Comparison of ENCODE assay signal across 24 cellular contexts in the genomic region with DNA sequence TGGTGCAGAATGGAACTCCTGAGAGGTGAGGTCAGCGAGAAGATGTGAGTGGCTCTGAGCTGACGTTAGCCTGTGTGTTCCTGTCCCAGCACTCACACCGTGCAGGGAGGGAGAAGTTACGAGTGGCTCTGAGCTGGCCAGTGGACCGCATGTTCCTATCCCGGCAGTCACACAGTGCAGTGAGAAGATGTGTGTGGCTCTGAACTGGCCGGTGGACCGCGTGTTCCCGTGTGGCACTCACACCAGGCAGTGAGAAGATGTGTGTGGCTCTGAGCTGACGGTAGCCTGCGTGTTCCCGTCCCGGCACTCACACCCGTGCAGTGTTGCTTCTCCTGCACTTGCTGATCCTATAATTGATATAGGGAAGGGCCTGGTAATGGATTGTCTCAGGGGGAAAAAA. TPM values are rescaled to one million over a fixed set of nuclear protein-coding genes. Genes with fewer than 3 reads are reported as not detected.
DNase-seq lines count a peak whose midpoint lies in the region; ATAC-seq, FAIRE-seq and TF ChIP-seq lines count a peak whose summit lies in the region.
"Had no signal": no experiment of that assay in that cellular context is flagged by ENCODE, and none has a peak within 500 bp of the region (broad histone marks: within the 10 kb centered on the region; RNA-seq: fewer than 3 reads in every experiment).

No MANE protein-coding gene starts in this region.

- ATAC-seq in GM23338 (no peak), natural killer cell (no peak)
- ATAC-seq: stimulated activated naive CD8-positive, alpha-beta T cell treated with anti-CD3 and anti-CD28 coated beads, Interleukin-15, amount 100 ng/mL, for 72 hours had no signal

- intact Hi-C loops in dendritic cell treated with granulocyte-macrophage colony-stimulating factor and Interleukin-4, amounts not matched to agents 40 ng/mL and 50 ng/mL, for 4 days (cut with micrococcal nuclease) = no loop called here
- intact Hi-C loops in natural killer cell (cut with micrococcal nuclease) = no loop called here

- no peaks in the 10 kb centered on the region for H4K20me1 ChIP-seq in BLaER1 treated with 17β-estradiol and CSF1 and Interleukin-3, amounts not matched to agents 10 nM and 100 nM
- H4K20me1 ChIP-seq in GM23338 (replicated peaks; ENCODE audit: insufficient read depth) = no peaks in the 10 kb centered on the region

- DNase-seq in GM23338 (ENCODE audit: low spot score) (no peak), natural killer cell (no peak), NCI-H226 (no peak), DMS 273 treated with DMSO at 0.1 percent for 48 hours (lab: John Stamatoyannopoulos, UW) (no peak), RCC 7860 (ENCODE audit: low spot score) (no peak)
- DNase-seq: activated CD4-positive, alpha-beta T cell treated with anti-CD3 and anti-CD28 coated beads, Interleukin-2, amount 50 U/mL, for 4 hours; activated naive CD4-positive, alpha-beta T cell treated with anti-CD3 and anti-CD28 coated beads for 36 hours; COR-L47; EL; kidney glomerular epithelial cell; NCI-H1105; NCI-H526; SJCRH30; stimulated activated CD4-positive, alpha-beta T cell treated with anti-CD3 and anti-CD28 coated beads, Interleukin-2, amount 100 ng/mL, for 24 hours; stimulated activated naive CD8-positive, alpha-beta T cell treated with anti-CD3 and anti-CD28 coated beads, Interleukin-15, amount 100 ng/mL, for 72 hours; T-helper 1 cell; transverse colon had no signal

- peak overlapping the region; percentile 32; the same call in 1 of the 2 replicates for H2AFZ ChIP-seq in GM23338
- H2AFZ ChIP-seq: neural progenitor cell had no signal

- H3K4me3 Mint-ChIP-seq in GM23338 (no peak overlapping the region), natural killer cell (no peak overlapping the region)
- H3K4me3 Mint-ChIP-seq in dendritic cell treated with granulocyte-macrophage colony-stimulating factor and Interleukin-4, amounts not matched to agents 40 ng/mL and 50 ng/mL, for 4 days = no peak overlapping the region
- H3K4me3 Mint-ChIP-seq: activated naive CD4-positive, alpha-beta T cell treated with anti-CD3 and anti-CD28 coated beads for 36 hours; mesothelial cell of epicardium; neural progenitor cell; stimulated activated naive CD8-positive, alpha-beta T cell treated with anti-CD3 and anti-CD28 coated beads, Interleukin-15, amount 100 ng/mL, for 72 hours had no signal

- peak overlapping the region in 1 of 11 experiments; percentile 45; a peak in 1 of 22 replicates for H3K9ac ChIP-seq in BLaER1 treated with 17β-estradiol and CSF1 and Interleukin-3, amounts not matched to agents 10 nM and 100 nM
- H3K9ac ChIP-seq: neural progenitor cell had no signal

- TF ChIP-seq CTCF in GM23338 (conservative IDR thresholded peaks at IDR 0.05; ENCODE audit: low read depth in 2 of 2) (no peak), natural killer cell (IDR thresholded peaks at IDR 0.05) (no peak)

- H3K9me3 ChIP-seq in BLaER1 treated with 17β-estradiol and CSF1 and Interleukin-3, amounts not matched to agents 10 nM and 100 nM (replicated peaks in 1 of 11) = no peaks in the 10 kb centered on the region
- H3K9me3 ChIP-seq: SJCRH30, transverse colon had no signal

- no peaks in the 10 kb centered on the region for H3K79me2 ChIP-seq in GM23338 (replicated peaks; ENCODE audit: insufficient read depth)

- peak overlapping the region in 8 of 11 experiments; percentile 20 to 95 (median 82); a peak in 15 of 22 replicates for H3K4me2 ChIP-seq in BLaER1 treated with 17β-estradiol and CSF1 and Interleukin-3, amounts not matched to agents 10 nM and 100 nM
- no peak overlapping the region for H3K4me2 ChIP-seq in GM23338
- H3K4me2 ChIP-seq: neural progenitor cell had no signal

- H3K36me3 ChIP-seq in BLaER1 treated with 17β-estradiol and CSF1 and Interleukin-3, amounts not matched to agents 10 nM and 100 nM = no peaks in the 10 kb centered on the region
- H3K36me3 ChIP-seq in GM23338 (ENCODE audit: insufficient read depth) = no peaks in the 10 kb centered on the region
- H3K36me3 ChIP-seq: cardiac muscle cell, neural progenitor cell, SJCRH30, transverse colon had no signal

- no peak overlapping the region for H3K27ac Mint-ChIP-seq in GM23338
- H3K27ac Mint-ChIP-seq in dendritic cell treated with granulocyte-macrophage colony-stimulating factor and Interleukin-4, amounts not matched to agents 40 ng/mL and 50 ng/mL, for 4 days = peak overlapping the region; percentile 80
- H3K27ac Mint-ChIP-seq in natural killer cell = peak overlapping the region; percentile 60 to 93
- H3K27ac Mint-ChIP-seq: activated naive CD4-positive, alpha-beta T cell treated with anti-CD3 and anti-CD28 coated beads for 36 hours; mesothelial cell of epicardium had no signal

- H3F3A ChIP-seq in GM23338 (replicated peaks; ENCODE audit: low read depth) = no peaks in the 10 kb centered on the region

- peak overlapping the region in 9 of 11 experiments; percentile 5 to 67 (median 51); a peak in 11 of 22 replicates for H3K27ac ChIP-seq in BLaER1 treated with 17β-estradiol and CSF1 and Interleukin-3, amounts not matched to agents 10 nM and 100 nM
- H3K27ac ChIP-seq in GM23338 (ENCODE audit: low read depth) = no peak overlapping the region
- H3K27ac ChIP-seq: cardiac muscle cell, neural progenitor cell, SJCRH30 had no signal

- H3K4me1 Mint-ChIP-seq in GM23338 (peaks cover 14% of the 10 kb centered on the region), natural killer cell (peaks cover 36 to 51% of the 10 kb centered on the region in 2 donors)
- H3K4me1 Mint-ChIP-seq in dendritic cell treated with granulocyte-macrophage colony-stimulating factor and Interleukin-4, amounts not matched to agents 40 ng/mL and 50 ng/mL, for 4 days (ENCODE audit: low read depth) = peaks cover 50% of the 10 kb centered on the region

- H3K4me3 ChIP-seq in BLaER1 treated with 17β-estradiol and CSF1 and Interleukin-3, amounts not matched to agents 10 nM and 100 nM = peak overlapping the region in 1 of 10 experiments; percentile 19; a peak in 1 of 20 replicates
- H3K4me3 ChIP-seq in GM23338 = no peak overlapping the region
- H3K4me3 ChIP-seq: cardiac muscle cell, neural progenitor cell, SJCRH30, skin epidermis, transverse colon had no signal

- peaks cover 24 to 79% (median 57%) of the 10 kb centered on the region in 10 experiments for H3K4me1 ChIP-seq in BLaER1 treated with 17β-estradiol and CSF1 and Interleukin-3, amounts not matched to agents 10 nM and 100 nM
- H3K4me1 ChIP-seq in GM23338 (ENCODE audit: insufficient read depth) = peaks cover 12% of the 10 kb centered on the region
- H3K4me1 ChIP-seq: neural progenitor cell had no signal

- no peaks in the 10 kb centered on the region for H3K9me3 Mint-ChIP-seq in GM23338
- H3K9me3 Mint-ChIP-seq in dendritic cell treated with granulocyte-macrophage colony-stimulating factor and Interleukin-4, amounts not matched to agents 40 ng/mL and 50 ng/mL, for 4 days = no peaks in the 10 kb centered on the region
- H3K9me3 Mint-ChIP-seq in natural killer cell = no peaks in the 10 kb centered on the region
- H3K9me3 Mint-ChIP-seq: activated naive CD4-positive, alpha-beta T cell treated with anti-CD3 and anti-CD28 coated beads for 36 hours; mesothelial cell of epicardium; neural progenitor cell; stimulated activated naive CD8-positive, alpha-beta T cell treated with anti-CD3 and anti-CD28 coated beads, Interleukin-15, amount 100 ng/mL, for 72 hours had no signal

- H3K9me2 ChIP-seq in GM23338 (ENCODE audit: insufficient read depth) = no peaks in the 10 kb centered on the region

- H3K27me3 ChIP-seq in BLaER1 treated with 17β-estradiol and CSF1 and Interleukin-3, amounts not matched to agents 10 nM and 100 nM = no peaks in the 10 kb centered on the region
- no peaks in the 10 kb centered on the region for H3K27me3 ChIP-seq in GM23338 (ENCODE audit: insufficient read depth)
- H3K27me3 ChIP-seq: cardiac muscle cell, neural progenitor cell, SJCRH30, transverse colon had no signal

- peaks cover 6% of the 10 kb centered on the region for H3K27me3 Mint-ChIP-seq in GM23338 (ENCODE audit: insufficient read depth, low read depth, poor library complexity)
- no peaks in the 10 kb centered on the region for H3K27me3 Mint-ChIP-seq in dendritic cell treated with granulocyte-macrophage colony-stimulating factor and Interleukin-4, amounts not matched to agents 40 ng/mL and 50 ng/mL, for 4 days
- H3K27me3 Mint-ChIP-seq in natural killer cell (ENCODE audit: low read depth in 2 of 2) = no peaks in the 10 kb centered on the region
- H3K27me3 Mint-ChIP-seq: stimulated activated naive CD8-positive, alpha-beta T cell treated with anti-CD3 and anti-CD28 coated beads, Interleukin-15, amount 100 ng/mL, for 72 hours had no signal

- FAIRE-seq in RCC 7860 (lab: Jason Lieb, UNC) = no peak
- FAIRE-seq: frontal cortex had no signal

- no peaks in the 10 kb centered on the region for H3K36me3 Mint-ChIP-seq in GM23338 (ENCODE audit: low read depth)
- no peaks in the 10 kb centered on the region for H3K36me3 Mint-ChIP-seq in dendritic cell treated with granulocyte-macrophage colony-stimulating factor and Interleukin-4, amounts not matched to agents 40 ng/mL and 50 ng/mL, for 4 days (ENCODE audit: low read depth)
- H3K36me3 Mint-ChIP-seq in natural killer cell = no peaks in the 10 kb centered on the region
- H3K36me3 Mint-ChIP-seq: mesothelial cell of epicardium, neural progenitor cell had no signal

RNA-seq across cellular contexts. Expression of a gene that starts 59.9 kb away (rescaled TPM):
- 8.0 and 12.3 TPM in 2 replicates for total RNA-seq in GM23338 (2014; rRNA removed; shearing (Covaris generic))
- polyA plus RNA-seq in GM23338 (2016; fragmentation: Nextera tagmentation; extraction: Ambion mirVana) = 12.6 and 15.8 TPM in 2 replicates
- 10 to 100 TPM; 19.4 to 23.9 (median 21.8) TPM for total RNA-seq in natural killer cell
